In the genomic region with DNA sequence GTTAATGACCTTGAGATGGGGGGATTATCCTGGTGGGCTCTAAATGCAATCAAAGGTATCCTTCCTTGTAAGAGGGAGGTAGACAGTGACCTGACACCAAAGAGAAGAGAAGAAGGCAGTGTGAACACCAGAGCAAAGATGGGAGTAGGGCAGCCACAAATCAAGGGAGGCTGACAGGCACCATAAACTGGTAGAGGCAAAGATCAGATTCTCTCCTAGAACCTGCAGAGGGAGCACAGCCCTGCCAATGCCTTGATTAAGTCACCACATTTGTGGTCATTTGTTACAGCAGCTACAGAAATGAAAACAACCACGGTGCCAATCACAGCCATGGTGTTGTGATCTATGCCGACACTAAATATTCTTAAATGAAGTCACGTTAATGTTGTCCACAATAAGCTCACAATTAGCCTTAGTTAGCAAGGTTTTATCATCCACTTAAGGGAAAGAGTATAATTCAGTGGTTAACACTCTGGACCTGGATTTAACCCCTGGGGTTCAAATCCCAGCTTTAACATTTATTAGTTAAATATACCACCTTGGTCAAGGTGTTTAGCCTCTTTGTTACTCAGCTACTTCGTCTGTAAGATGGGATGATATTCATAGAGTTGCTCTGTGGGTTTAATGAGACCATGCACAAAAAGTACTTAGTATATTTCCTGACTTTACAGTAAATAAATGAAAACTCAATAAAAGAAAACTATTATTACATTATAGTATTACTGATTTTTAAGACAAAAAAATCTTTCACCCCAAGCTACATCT, we compare ENCODE assay signal across 8 cellular contexts.
DNase-seq lines count a peak whose midpoint lies in the region; ATAC-seq, FAIRE-seq and TF ChIP-seq lines count a peak whose summit lies in the region.

No MANE protein-coding gene starts in this region.

- H4K20me1 ChIP-seq in HepG2 (ENCODE audit: insufficient read depth, low read length) = no peaks in the 10 kb centered on the region

- peaks cover 0 to 6% of the 10 kb centered on the region in 2 donors for H3K9me3 Mint-ChIP-seq in activated naive CD4-positive, alpha-beta T cell treated with anti-CD3 and anti-CD28 coated beads, Interleukin-2, amount 50 U/mL, for 72 hours
- H3K9me3 Mint-ChIP-seq in activated naive CD4-positive, alpha-beta T cell treated with anti-CD3 and anti-CD28 coated beads, Interleukin-2, amount 10 ng/mL, durations not matched to agents 7 days and 5 days = peaks cover 6% of the 10 kb centered on the region
- H3K9me3 Mint-ChIP-seq in activated CD4-positive, alpha-beta memory T cell treated with anti-CD3 and anti-CD28 coated beads, Interleukin-2, amount 10 ng/mL, durations not matched to agents 7 days and 5 days = peaks cover 5% of the 10 kb centered on the region
- peaks cover 3% of the 10 kb centered on the region for H3K9me3 Mint-ChIP-seq in stimulated activated memory B cell treated with anti-CD40 and anti-IgM and Interleukin-4, amounts not matched to agents 10 μg/mL and 1 μg/mL and 100 μg/mL, for 72 hours

- POLR2A ChIA-PET in activated CD4-positive, alpha-beta memory T cell treated with anti-CD3 and anti-CD28 coated beads, Interleukin-2, amount 10 ng/mL, durations not matched to agents 7 days and 5 days (lab: Charles Lee) = interaction anchor here (0.6 kb wide), 1 partner anchor 14 kb away, joined by 3 read pairs; no protein-coding TSS in a partner anchor
- POLR2A ChIA-PET in HepG2 (lab: Yijun Ruan, JAX) = no interaction called here

- H3K36me3 ChIP-seq in HepG2 (replicated peaks in 1 of 2; ENCODE audit: control insufficient read depth in 1 of 2, insufficient read depth in 2 of 2, low read length in 2 of 2) = no peaks in the 10 kb centered on the region; a peak in 1 of 5 replicates

- peak; percentile 26 to 41 for ATAC-seq in activated naive CD4-positive, alpha-beta T cell treated with anti-CD3 and anti-CD28 coated beads, Interleukin-2, amount 50 U/mL, for 72 hours
- peak; percentile 46 for ATAC-seq in HG03280 (IDR thresholded peaks at IDR 0.05; ENCODE audit: unreplicated experiment)
- peak; percentile 75 for ATAC-seq in HepG2
- ATAC-seq in stimulated activated memory B cell treated with anti-CD40 and anti-IgM and Interleukin-4, amounts not matched to agents 10 μg/mL and 1 μg/mL and 100 μg/mL, for 72 hours = no peak

- no TSS peak for BruUV-seq in HepG2 (replicated peaks; lab: Mats Ljungman, UMichigan)

- H3K27me3 ChIP-seq in HepG2 (ENCODE audit: control insufficient read depth in 1 of 2, insufficient read depth in 2 of 2, low read length in 2 of 2) = no peaks in the 10 kb centered on the region

- H3K9me3 ChIP-seq in HepG2 (ENCODE audit: low read length) = no peaks in the 10 kb centered on the region

- H3K4me3 ChIP-seq in HepG2 (replicated peaks in 1 of 3; ENCODE audit: insufficient read depth in 1 of 3, low read depth in 2 of 3, low read length in 3 of 3) = no peak overlapping the region

- H3K4me1 Mint-ChIP-seq in activated naive CD4-positive, alpha-beta T cell treated with anti-CD3 and anti-CD28 coated beads, Interleukin-2, amount 10 ng/mL, durations not matched to agents 7 days and 5 days = peaks cover 2% of the 10 kb centered on the region
- H3K4me1 Mint-ChIP-seq in activated CD4-positive, alpha-beta memory T cell treated with anti-CD3 and anti-CD28 coated beads, Interleukin-2, amount 10 ng/mL, durations not matched to agents 7 days and 5 days = peaks cover 5% of the 10 kb centered on the region
- H3K4me1 Mint-ChIP-seq in stimulated activated memory B cell treated with anti-CD40 and anti-IgM and Interleukin-4, amounts not matched to agents 10 μg/mL and 1 μg/mL and 100 μg/mL, for 72 hours = peaks cover 46% of the 10 kb centered on the region

- no peak for DNase-seq in activated naive CD4-positive, alpha-beta T cell treated with anti-CD3 and anti-CD28 coated beads, Interleukin-2, amount 50 U/mL, for 72 hours (ENCODE audit: low spot score in 2 of 2)
- no peak for DNase-seq in activated naive CD4-positive, alpha-beta T cell treated with anti-CD3 and anti-CD28 coated beads, Interleukin-2, amount 10 ng/mL, durations not matched to agents 7 days and 5 days
- DNase-seq in activated CD4-positive, alpha-beta memory T cell treated with anti-CD3 and anti-CD28 coated beads, Interleukin-2, amount 10 ng/mL, durations not matched to agents 7 days and 5 days = peak; percentile 32
- DNase-seq in HepG2 (ENCODE audit: low spot score) (no peak), NK-92 (lab: John Stamatoyannopoulos, UW; ENCODE audit: unreplicated experiment) (no peak), NCI-H146 treated with DMSO at 0.1 percent for 48 hours (lab: John Stamatoyannopoulos, UW; ENCODE audit: unreplicated experiment) (no peak)

- no peak overlapping the region for H3K9ac ChIP-seq in HepG2 (ENCODE audit: insufficient read depth, low read depth, low read length)

- no peak for TF ChIP-seq POLR2A in HepG2 (IDR thresholded peaks at IDR 0.05; ENCODE audit: insufficient read depth in 1 of 2, low read depth in 2 of 2, low read length in 2 of 2)

- no peak for TF ChIP-seq EP300 in HepG2 (IDR thresholded peaks at IDR 0.05; ENCODE audit: low read depth in 2 of 2, low read length in 2 of 2)
- no peak for TF ChIP-seq EP300 in HepG2 (CRISPR knock-in tag; IDR thresholded peaks at IDR 0.05; ENCODE audit: borderline replicate concordance)

- H3K36me3 Mint-ChIP-seq in activated naive CD4-positive, alpha-beta T cell treated with anti-CD3 and anti-CD28 coated beads, Interleukin-2, amount 50 U/mL, for 72 hours = peaks cover 0 to 7% of the 10 kb centered on the region in 2 donors
- peaks cover 4% of the 10 kb centered on the region for H3K36me3 Mint-ChIP-seq in activated naive CD4-positive, alpha-beta T cell treated with anti-CD3 and anti-CD28 coated beads, Interleukin-2, amount 10 ng/mL, durations not matched to agents 7 days and 5 days
- H3K36me3 Mint-ChIP-seq in activated CD4-positive, alpha-beta memory T cell treated with anti-CD3 and anti-CD28 coated beads, Interleukin-2, amount 10 ng/mL, durations not matched to agents 7 days and 5 days (ENCODE audit: low read depth) = peaks cover 4% of the 10 kb centered on the region
- peaks cover 24% of the 10 kb centered on the region for H3K36me3 Mint-ChIP-seq in stimulated activated memory B cell treated with anti-CD40 and anti-IgM and Interleukin-4, amounts not matched to agents 10 μg/mL and 1 μg/mL and 100 μg/mL, for 72 hours

- in situ Hi-C loops in HepG2 (cut with HindIII; ENCODE audit: extremely low pct_ligation_motif_present, low pct_unique_long_range_greater_than_20kb) = no loop called here

- no peak for FAIRE-seq in HepG2 (lab: Jason Lieb, UNC)

- H2AFZ ChIP-seq in HepG2 (ENCODE audit: low read length) = no peak overlapping the region

- intact Hi-C loops in HepG2 (cut with micrococcal nuclease; ENCODE audit: unreplicated experiment) = no loop called here

- 83% methylated on average over 4 of the region's 4 CpGs for WGBS in HepG2 (ENCODE audit: low lambda C conversion rate)

- no peak overlapping the region for H3K4me3 Mint-ChIP-seq in activated naive CD4-positive, alpha-beta T cell treated with anti-CD3 and anti-CD28 coated beads, Interleukin-2, amount 10 ng/mL, durations not matched to agents 7 days and 5 days
- no peak overlapping the region for H3K4me3 Mint-ChIP-seq in activated CD4-positive, alpha-beta memory T cell treated with anti-CD3 and anti-CD28 coated beads, Interleukin-2, amount 10 ng/mL, durations not matched to agents 7 days and 5 days
- H3K4me3 Mint-ChIP-seq in stimulated activated memory B cell treated with anti-CD40 and anti-IgM and Interleukin-4, amounts not matched to agents 10 μg/mL and 1 μg/mL and 100 μg/mL, for 72 hours = no peak overlapping the region

- TF ChIP-seq RAD21 in HepG2 (CRISPR knock-in tag; IDR thresholded peaks at IDR 0.05) = no peak

- no peaks in the 10 kb centered on the region for H3K27me3 Mint-ChIP-seq in activated naive CD4-positive, alpha-beta T cell treated with anti-CD3 and anti-CD28 coated beads, Interleukin-2, amount 10 ng/mL, durations not matched to agents 7 days and 5 days
- no peaks in the 10 kb centered on the region for H3K27me3 Mint-ChIP-seq in activated CD4-positive, alpha-beta memory T cell treated with anti-CD3 and anti-CD28 coated beads, Interleukin-2, amount 10 ng/mL, durations not matched to agents 7 days and 5 days
- H3K27me3 Mint-ChIP-seq in stimulated activated memory B cell treated with anti-CD40 and anti-IgM and Interleukin-4, amounts not matched to agents 10 μg/mL and 1 μg/mL and 100 μg/mL, for 72 hours = no peaks in the 10 kb centered on the region

- CTCF ChIA-PET in activated naive CD4-positive, alpha-beta T cell treated with anti-CD3 and anti-CD28 coated beads, Interleukin-2, amount 10 ng/mL, durations not matched to agents 7 days and 5 days (lab: Charles Lee) = interaction anchor here (0.6 to 1.0 kb wide), 2 partner anchors 69 to 99 kb away, joined by 3 read pairs; no protein-coding TSS in a partner anchor
- CTCF ChIA-PET in activated CD4-positive, alpha-beta memory T cell treated with anti-CD3 and anti-CD28 coated beads, Interleukin-2, amount 10 ng/mL, durations not matched to agents 7 days and 5 days (lab: Charles Lee) = interaction anchor here (0.7 to 1.4 kb wide), 6 partner anchors 8 to 101 kb away, joined by 3 to 8 read pairs (median 4); no protein-coding TSS in a partner anchor
- CTCF ChIA-PET in HepG2 (lab: Yijun Ruan, JAX; ENCODE audit: low intra/inter-chr PET ratio, low total read pairs) = no interaction called here

- H3K79me2 ChIP-seq in HepG2 (ENCODE audit: insufficient read depth, low read length) = peaks cover 3% of the 10 kb centered on the region

- H3K4me2 ChIP-seq in HepG2 (ENCODE audit: low read depth, low read length) = no peak overlapping the region

- peaks cover 24% of the 10 kb centered on the region for H3K4me1 ChIP-seq in HepG2 (ENCODE audit: insufficient read depth, low read length)

- peak; percentile 49 for TF ChIP-seq CTCF in HepG2 (CRISPR knock-in tag; IDR thresholded peaks at IDR 0.05)

- no peak overlapping the region for H3K27ac Mint-ChIP-seq in activated naive CD4-positive, alpha-beta T cell treated with anti-CD3 and anti-CD28 coated beads, Interleukin-2, amount 50 U/mL, for 72 hours
- no peak overlapping the region for H3K27ac Mint-ChIP-seq in activated naive CD4-positive, alpha-beta T cell treated with anti-CD3 and anti-CD28 coated beads, Interleukin-2, amount 10 ng/mL, durations not matched to agents 7 days and 5 days
- no peak overlapping the region for H3K27ac Mint-ChIP-seq in activated CD4-positive, alpha-beta memory T cell treated with anti-CD3 and anti-CD28 coated beads, Interleukin-2, amount 10 ng/mL, durations not matched to agents 7 days and 5 days
- no peak overlapping the region for H3K27ac Mint-ChIP-seq in stimulated activated memory B cell treated with anti-CD40 and anti-IgM and Interleukin-4, amounts not matched to agents 10 μg/mL and 1 μg/mL and 100 μg/mL, for 72 hours

- H3K27ac ChIP-seq in HepG2 (ENCODE audit: extremely low read length, insufficient read depth, low read length) = no peak overlapping the region

TF ChIP-seq in HepG2, 621 proteins besides CTCF, POLR2A, EP300 and RAD21:
- TF ChIP-seq ZNF12 (CRISPR knock-in tag; IDR thresholded peaks at IDR 0.05) (peak; percentile 93), SMC3 (IDR thresholded peaks at IDR 0.05; ENCODE audit: low read length) (peak; percentile 23; the same call in 1 of the 2 replicates), STAG1 (CRISPR knock-in tag; IDR thresholded peaks at IDR 0.05) (peak; percentile 48), NFYC (CRISPR knock-in tag; IDR thresholded peaks at IDR 0.05) (no peak)
